In the genomic region with DNA sequence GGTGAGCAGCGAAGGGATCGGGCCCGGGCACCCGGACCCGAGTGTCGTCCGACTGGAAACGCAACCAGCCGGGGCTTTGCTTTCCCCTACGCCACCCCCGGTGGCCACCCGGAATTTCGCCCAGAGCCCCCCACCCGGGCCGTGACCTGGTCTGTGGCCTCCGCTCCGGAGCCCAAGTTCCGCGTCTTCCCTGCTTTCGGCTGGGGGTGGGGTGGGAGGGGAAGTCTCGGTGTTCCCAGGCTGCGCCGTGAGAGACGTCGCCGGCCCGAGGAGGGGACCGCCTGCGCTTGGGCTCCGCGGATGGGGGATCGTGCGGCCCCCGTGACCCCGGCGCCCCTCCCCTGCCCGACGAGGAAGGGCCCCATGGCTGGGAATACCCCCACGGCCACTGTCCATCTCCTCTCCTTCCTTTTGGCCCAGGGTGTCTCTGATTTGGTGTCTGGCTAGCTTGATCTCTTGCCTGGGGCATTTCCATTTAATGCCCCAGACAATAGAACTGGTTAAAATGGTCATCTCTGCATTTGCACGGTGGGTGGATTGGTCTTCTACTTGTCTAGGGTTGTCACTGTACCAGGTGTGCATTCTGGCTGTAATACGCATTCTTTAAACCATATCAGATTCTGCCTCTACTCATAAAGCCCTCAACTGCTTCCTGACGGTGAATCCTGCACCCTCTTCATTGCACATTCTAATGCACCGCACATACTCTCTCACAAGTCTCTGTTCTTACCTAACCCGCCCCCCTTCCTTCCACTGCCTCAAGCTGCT, we compare ENCODE assay signal across 8 cellular contexts. TPM values are rescaled to one million over a fixed set of nuclear protein-coding genes. Genes with fewer than 3 reads are reported as not detected.
DNase-seq lines count a peak whose midpoint lies in the region; ATAC-seq and TF ChIP-seq lines count a peak whose summit lies in the region.

No MANE protein-coding gene starts in this region.

- peak overlapping the region; percentile 96 for H3K4me3 Mint-ChIP-seq in activated naive CD8-positive, alpha-beta T cell treated with anti-CD3 and anti-CD28 coated beads, Interleukin-2, amount 50 U/mL, for 24 hours

- peak overlapping the region; percentile 94 for H3K27ac Mint-ChIP-seq in activated naive CD8-positive, alpha-beta T cell treated with anti-CD3 and anti-CD28 coated beads, Interleukin-2, amount 50 U/mL, for 24 hours

- TF ChIP-seq CTCF in neutrophil (IDR thresholded peaks at IDR 0.05), result no peak

- peak in 11 of 14 donors; percentile 37 to 83 (median 64) for DNase-seq in C1 segment of cervical spinal cord (lab: John Stamatoyannopoulos, UW)
- peak; percentile 44 for DNase-seq in NCI-H2029 treated with DMSO at 0.1 percent for 48 hours (lab: John Stamatoyannopoulos, UW)
- DNase-seq in activated naive CD8-positive, alpha-beta T cell treated with anti-CD3 and anti-CD28 coated beads, Interleukin-2, amount 50 U/mL, for 24 hours, result no peak
- peak; percentile 65 for DNase-seq in Right ventricle myocardium superior
- DNase-seq in SK-N-DZ (ENCODE audit: low spot score), result no peak
- no peak for DNase-seq in amniotic stem cell (lab: John Stamatoyannopoulos, UW)

- H3K9me3 Mint-ChIP-seq in activated naive CD8-positive, alpha-beta T cell treated with anti-CD3 and anti-CD28 coated beads, Interleukin-2, amount 50 U/mL, for 24 hours, result no peaks in the 10 kb centered on the region

- peaks cover 7% of the 10 kb centered on the region for H3K27me3 ChIP-seq in neutrophil

- no peaks in the 10 kb centered on the region for H3K27me3 Mint-ChIP-seq in activated naive CD8-positive, alpha-beta T cell treated with anti-CD3 and anti-CD28 coated beads, Interleukin-2, amount 50 U/mL, for 24 hours

- H3K27ac ChIP-seq in neutrophil, result peak overlapping the region; percentile 78

- H3K36me3 Mint-ChIP-seq in activated naive CD8-positive, alpha-beta T cell treated with anti-CD3 and anti-CD28 coated beads, Interleukin-2, amount 50 U/mL, for 24 hours (ENCODE audit: low read depth), result no peaks in the 10 kb centered on the region

- no peaks in the 10 kb centered on the region for H3K36me3 ChIP-seq in neutrophil

- H3K4me1 Mint-ChIP-seq in activated naive CD8-positive, alpha-beta T cell treated with anti-CD3 and anti-CD28 coated beads, Interleukin-2, amount 50 U/mL, for 24 hours, result peaks cover 34% of the 10 kb centered on the region

- no peaks in the 10 kb centered on the region for H3K9me3 ChIP-seq in neutrophil

- ATAC-seq in GM19438 (IDR thresholded peaks at IDR 0.05; ENCODE audit: low read depth, unreplicated experiment) (peak; percentile 3), Right ventricle myocardium superior (ENCODE audit: poor library complexity) (peak; percentile 38)
- peak; percentile 1 for ATAC-seq in activated naive CD8-positive, alpha-beta T cell treated with anti-CD3 and anti-CD28 coated beads, Interleukin-2, amount 50 U/mL, for 24 hours

- H3K4me3 ChIP-seq in neutrophil (ENCODE audit: low read depth in 1 of 2, low read length in 1 of 2), result peak overlapping the region; percentile 75 to 86

- intact Hi-C loops in Right ventricle myocardium superior (cut with DNase I), result loop anchor here (5.0 kb wide), 2 partner anchors 174 to 239 kb away; no protein-coding TSS in a partner anchor

- H3K4me1 ChIP-seq in neutrophil (ENCODE audit: control insufficient read depth in 1 of 2, insufficient read depth in 1 of 2, low read depth in 1 of 2, low read length in 1 of 2), result peaks cover 12 to 19% of the 10 kb centered on the region in 2 experiments

RNA-seq across cellular contexts. Expression of a gene that starts 0.8 kb away (rescaled TPM):
- total RNA-seq in Right ventricle myocardium superior, result 15.1 TPM
- polyA plus RNA-seq in SK-N-DZ (2014; cell fraction: cytosol; rRNA removed), result 3.7 and 4.0 TPM in 2 replicates
- 2.9 and 4.4 TPM in 2 replicates for polyA plus RNA-seq in SK-N-DZ (2014; cell fraction: nucleus; rRNA removed)

Comparison
In these comparisons a context has a peak if more than half of its experiments do, and no peak if none do; other contexts are left out.
1. DNase-seq: peak in C1 segment of cervical spinal cord (11 of 14), NCI-H2029 treated with DMSO at 0.1 percent for 48 hours (single experiment) and Right ventricle myocardium superior (single experiment); none in activated naive CD8-positive, alpha-beta T cell treated with anti-CD3 and anti-CD28 coated beads, Interleukin-2, amount 50 U/mL, for 24 hours (single experiment), SK-N-DZ (single experiment) and amniotic stem cell (single experiment).
2. Peak in every context shown above with its lines, with median percentiles within 50 percentile points of each other: ATAC-seq.